ENCODE assay signal across 8 cellular contexts in the genomic region with DNA sequence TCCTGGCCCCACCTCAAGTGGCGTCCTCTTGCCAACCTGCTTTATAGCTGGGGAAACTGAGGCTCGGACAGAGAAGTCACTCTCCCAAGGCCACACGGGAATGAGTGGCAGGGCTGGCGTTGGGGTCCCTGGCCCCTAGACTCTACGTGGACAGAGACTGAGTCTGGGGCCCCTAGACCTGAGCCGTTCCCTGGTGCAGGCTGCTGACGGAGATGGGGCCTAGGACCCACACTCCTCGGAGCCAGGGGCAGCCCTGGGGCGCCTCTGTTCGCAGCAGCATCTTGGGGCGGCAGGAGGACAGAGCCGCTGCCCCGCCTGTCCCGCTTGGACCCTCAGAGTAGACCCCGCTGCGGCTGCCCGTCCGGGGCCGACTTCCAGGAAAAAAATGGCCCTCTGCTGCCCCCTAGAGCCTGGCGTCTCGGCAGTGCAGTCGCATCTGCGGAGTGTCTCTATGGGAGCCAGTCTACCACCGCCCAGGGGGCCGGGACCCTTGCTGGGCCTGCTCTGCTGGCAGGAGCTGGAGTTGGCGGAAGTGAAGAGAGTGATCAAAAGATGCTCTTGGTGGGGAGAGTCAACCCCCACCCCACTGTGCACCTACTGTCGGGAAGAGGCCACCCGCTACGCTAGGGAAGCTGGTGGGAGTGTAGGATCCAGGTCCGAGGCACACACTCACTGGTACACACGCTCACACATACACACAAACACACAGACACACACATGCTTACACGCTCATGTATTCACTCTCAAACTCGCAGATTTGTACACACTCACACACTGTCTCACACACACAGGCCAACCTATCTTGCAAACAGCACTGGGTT.
DNase-seq lines count a peak whose midpoint lies in the region; ATAC-seq and TF ChIP-seq lines count a peak whose summit lies in the region.

No MANE protein-coding gene starts in this region.

- no peak overlapping the region for H2AFZ ChIP-seq in hepatocyte

- no peaks in the 10 kb centered on the region for H3K4me1 Mint-ChIP-seq in CD8-positive, alpha-beta T cell (ENCODE audit: low read depth)

- no peaks in the 10 kb centered on the region for H3K36me3 ChIP-seq in CD8-positive, alpha-beta T cell (ENCODE audit: insufficient read depth, low read length)
- H3K36me3 ChIP-seq in hepatocyte (replicated peaks; ENCODE audit: insufficient read depth, low read depth) = no peaks in the 10 kb centered on the region

- peak overlapping the region; percentile 64 for H3K4me2 ChIP-seq in hepatocyte

- 27% methylated on average over 32 of the region's 33 CpGs for WGBS in hepatocyte (ENCODE audit: low lambda C conversion rate, missing lambda C conversion rate)

- intact Hi-C loops in CD8-positive, alpha-beta T cell (cut with DNase I, micrococcal nuclease) = loop anchor here in 1 of 2 experiments (5.0 kb wide), 1 partner anchor 83 kb away; no protein-coding TSS in a partner anchor

- H3K27me3 ChIP-seq in CD8-positive, alpha-beta T cell (ENCODE audit: insufficient read depth, low read length) = no peaks in the 10 kb centered on the region
- peaks cover 20% of the 10 kb centered on the region for H3K27me3 ChIP-seq in hepatocyte

- no peak overlapping the region for H3K27ac Mint-ChIP-seq in CD8-positive, alpha-beta T cell

- peak; percentile 70 for TF ChIP-seq CTCF in CD8-positive, alpha-beta T cell (IDR thresholded peaks at IDR 0.05)
- peak; percentile 88 for TF ChIP-seq CTCF in hepatocyte (IDR thresholded peaks at IDR 0.05; ENCODE audit: poor library complexity)

- no peaks in the 10 kb centered on the region for H3K9me3 ChIP-seq in CD8-positive, alpha-beta T cell (ENCODE audit: low read length)
- H3K9me3 ChIP-seq in hepatocyte (ENCODE audit: low read depth) = no peaks in the 10 kb centered on the region

- H3K9me2 ChIP-seq in hepatocyte (replicated peaks; ENCODE audit: insufficient read depth) = no peaks in the 10 kb centered on the region

- ATAC-seq in CD8-positive, alpha-beta T cell = no peak
- no peak for ATAC-seq in HG02870 (IDR thresholded peaks at IDR 0.05; ENCODE audit: unreplicated experiment)

- no peaks in the 10 kb centered on the region for H3K9me3 Mint-ChIP-seq in CD8-positive, alpha-beta T cell

- H3K27ac ChIP-seq in CD8-positive, alpha-beta T cell (ENCODE audit: low read depth, low read length) = no peak overlapping the region
- H3K27ac ChIP-seq in hepatocyte = no peak overlapping the region

- no peak overlapping the region for H3K4me3 Mint-ChIP-seq in CD8-positive, alpha-beta T cell

- H4K20me1 ChIP-seq in hepatocyte (ENCODE audit: insufficient read depth, poor library complexity, severe bottlenecking) = no peaks in the 10 kb centered on the region

- H3K36me3 Mint-ChIP-seq in CD8-positive, alpha-beta T cell = no peaks in the 10 kb centered on the region

- no peaks in the 10 kb centered on the region for H3K79me2 ChIP-seq in hepatocyte

- peaks cover 24% of the 10 kb centered on the region for H3K27me3 Mint-ChIP-seq in CD8-positive, alpha-beta T cell (ENCODE audit: low read depth)

- CTCF ChIA-PET in CD8-positive, alpha-beta T cell (lab: Charles Lee) = interaction anchor here (0.7 to 1.3 kb wide), 8 partner anchors 9 to 526 kb away, joined by 3 to 6 read pairs (median 3); no protein-coding TSS in a partner anchor

- no peak overlapping the region for H3K4me3 ChIP-seq in CD8-positive, alpha-beta T cell (ENCODE audit: low read depth, low read length)
- H3K4me3 ChIP-seq in hepatocyte = no peak overlapping the region

- H3K4me1 ChIP-seq in CD8-positive, alpha-beta T cell (ENCODE audit: insufficient read depth, low read length) = no peaks in the 10 kb centered on the region
- no peaks in the 10 kb centered on the region for H3K4me1 ChIP-seq in hepatocyte (ENCODE audit: insufficient read depth)

- peak; percentile 24 to 71 (median 52) for DNase-seq in CD8-positive, alpha-beta T cell
- DNase-seq in HPDE6-E6E7 (ENCODE audit: extremely low spot score) (peak; percentile 73), T-helper 1 cell (peak in 3 of 5 donors; percentile 6 to 44 (median 40)), amygdala (lab: John Stamatoyannopoulos, UW) (peak in 45 of 56 donors; percentile 2 to 74 (median 31)), hepatocyte (ENCODE audit: low spot score) (peak; percentile 80), middle frontal gyrus (ENCODE audit: extremely low spot score, low spot score) (no peak)
- peak; percentile 19 to 55 for DNase-seq in stimulated activated CD4-positive, alpha-beta T cell treated with anti-CD3 and anti-CD28 coated beads, Interleukin-15, amount 100 ng/mL, for 48 hours (ENCODE audit: low read depth in 2 of 2)

- POLR2A ChIA-PET in CD8-positive, alpha-beta T cell (lab: Charles Lee) = no interaction called here
